Comparison of ENCODE assay signal across 19 cellular contexts in the genomic region with DNA sequence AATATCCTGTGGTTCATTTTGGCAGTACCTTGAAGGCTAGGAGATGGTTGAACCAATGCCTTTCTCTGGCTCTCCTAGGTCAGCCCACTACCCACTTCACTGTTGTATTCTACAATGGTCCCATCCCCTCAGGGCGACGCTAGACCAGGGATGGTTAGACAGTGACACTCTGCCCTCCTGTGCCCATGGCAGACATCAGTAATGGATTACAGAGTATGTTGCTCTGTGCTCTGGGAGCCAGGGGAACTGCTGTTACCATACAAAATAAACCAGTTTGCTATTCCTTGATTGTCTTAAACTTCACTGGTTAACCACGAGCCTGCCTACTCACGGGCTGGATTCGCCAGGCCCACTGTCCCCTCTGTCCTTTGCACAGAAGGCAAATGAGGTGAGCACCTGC. TPM values are rescaled to one million over a fixed set of nuclear protein-coding genes. Genes with fewer than 3 reads are reported as not detected.
"Had no signal": no experiment of that assay in that cellular context is flagged by ENCODE, and none has a peak within 500 bp of the region (broad histone marks: within the 10 kb centered on the region; RNA-seq: fewer than 3 reads in every experiment).

No MANE protein-coding gene starts in this region.

- H3K36me3 ChIP-seq: left ventricle myocardium inferior, right atrium auricular region, vagina had no signal

- H3K4me1 ChIP-seq: foreskin keratinocyte, left ventricle myocardium inferior, psoas muscle, right atrium auricular region had no signal

- H3K9me3 Mint-ChIP-seq: activated naive CD4-positive, alpha-beta T cell treated with anti-CD3 and anti-CD28 coated beads, Interleukin-2, amount 50 U/mL, for 72 hours; natural killer cell; stimulated activated naive CD8-positive, alpha-beta T cell treated with anti-CD3 and anti-CD28 coated beads, Interleukin-15, Interleukin-2, amounts not matched to agents 100 ng/mL and 50 ng/mL, for 24 hours; T-cell; T-helper 2 cell treated with Interferon-gamma antibody and Interleukin-4, amounts not matched to agents 5 μg/mL and 100 μg/mL, for 36 hours; type B pancreatic cell had no signal

- DNase-seq: activated CD4-positive, CD25-positive, alpha-beta regulatory T cell treated with anti-CD3 and anti-CD28 coated beads, Interleukin-2, amount 50 U/mL, for 72 hours; activated gamma-delta T cell treated with Interleukin-2 at 50 U/mL for 16 hours; activated T-cell treated with anti-CD3 and anti-CD28 coated beads, Interleukin-2, amount 50 U/mL, for 1 hour; cerebellar nuclear complex; foreskin keratinocyte; hippocampal formation; left ventricle myocardium inferior; natural killer cell; psoas muscle; stimulated activated CD4-positive, alpha-beta T cell treated with anti-CD3 and anti-CD28 coated beads, Interleukin-12 subunit alpha, Interleukin-12 subunit beta, amount 100 ng/mL, for 4 hours; T-cell had no signal

- ATAC-seq: activated naive CD4-positive, alpha-beta T cell treated with anti-CD3 and anti-CD28 coated beads, Interleukin-2, amount 50 U/mL, for 72 hours; foreskin keratinocyte; natural killer cell; psoas muscle; T-cell had no signal

- H3K27ac Mint-ChIP-seq: activated naive CD4-positive, alpha-beta T cell treated with anti-CD3 and anti-CD28 coated beads, Interleukin-2, amount 50 U/mL, for 72 hours; natural killer cell; stimulated activated naive CD8-positive, alpha-beta T cell treated with anti-CD3 and anti-CD28 coated beads, Interleukin-15, Interleukin-2, amounts not matched to agents 100 ng/mL and 50 ng/mL, for 24 hours; T-cell; T-helper 2 cell treated with Interferon-gamma antibody and Interleukin-4, amounts not matched to agents 5 μg/mL and 100 μg/mL, for 36 hours; type B pancreatic cell had no signal

- H3K27me3 Mint-ChIP-seq: type B pancreatic cell had no signal

- H3K9me3 ChIP-seq: left ventricle myocardium inferior, psoas muscle, right atrium auricular region, vagina had no signal

- H3K4me3 ChIP-seq: coronary artery, left ventricle myocardium inferior, psoas muscle, right atrium auricular region, vagina had no signal

- H3K4me3 Mint-ChIP-seq: natural killer cell; stimulated activated naive CD8-positive, alpha-beta T cell treated with anti-CD3 and anti-CD28 coated beads, Interleukin-15, Interleukin-2, amounts not matched to agents 100 ng/mL and 50 ng/mL, for 24 hours; T-cell; T-helper 2 cell treated with Interferon-gamma antibody and Interleukin-4, amounts not matched to agents 5 μg/mL and 100 μg/mL, for 36 hours; type B pancreatic cell had no signal

- H3K36me3 Mint-ChIP-seq: activated naive CD4-positive, alpha-beta T cell treated with anti-CD3 and anti-CD28 coated beads, Interleukin-2, amount 50 U/mL, for 72 hours; natural killer cell; T-cell; type B pancreatic cell had no signal

- H3K27ac ChIP-seq: coronary artery, foreskin keratinocyte, left ventricle myocardium inferior, psoas muscle, right atrium auricular region, vagina, VCaP had no signal

- H3K4me1 Mint-ChIP-seq: natural killer cell, T-cell had no signal

- H3K27me3 ChIP-seq: foreskin keratinocyte, right atrium auricular region, vagina had no signal

RNA-seq across cellular contexts. Expression of a gene that starts 59.6 kb away (rescaled TPM):
- total RNA-seq: activated naive CD4-positive, alpha-beta T cell treated with anti-CD3 and anti-CD28 coated beads, Interleukin-2, amount 50 U/mL, for 72 hours; foreskin keratinocyte; natural killer cell had no signal
